Comparison of ENCODE assay signal across 9 cellular contexts in genomic region chr20:19143890-19144289, GRCh38.
"Had no signal": no experiment of that assay in that cellular context is flagged by ENCODE, and none has a peak within 500 bp of the region (broad histone marks: within the 10 kb centered on the region; RNA-seq: fewer than 3 reads in every experiment).

No MANE protein-coding gene starts in this region.

- FAIRE-seq: HTR-8/SVneo, K562 had no signal

- H3K27ac ChIP-seq: GM23248 had no signal

- H3K9me3 ChIP-seq: HAP-1 had no signal

- H3K4me3 Mint-ChIP-seq: HFFc6 had no signal

- ATAC-seq: HCT116, K562 had no signal

- H3K4me3 ChIP-seq: GM23248, HAP-1, K562 had no signal

- H3K4me1 ChIP-seq: HAP-1 had no signal

- H3K36me3 ChIP-seq: HAP-1 had no signal

- H3K27ac Mint-ChIP-seq: HFFc6 had no signal

- H3K9ac ChIP-seq: GM23248 had no signal

- DNase-seq: GM23248, GOT3, H7, HFFc6, IMR-90 had no signal
